In the genomic region with DNA sequence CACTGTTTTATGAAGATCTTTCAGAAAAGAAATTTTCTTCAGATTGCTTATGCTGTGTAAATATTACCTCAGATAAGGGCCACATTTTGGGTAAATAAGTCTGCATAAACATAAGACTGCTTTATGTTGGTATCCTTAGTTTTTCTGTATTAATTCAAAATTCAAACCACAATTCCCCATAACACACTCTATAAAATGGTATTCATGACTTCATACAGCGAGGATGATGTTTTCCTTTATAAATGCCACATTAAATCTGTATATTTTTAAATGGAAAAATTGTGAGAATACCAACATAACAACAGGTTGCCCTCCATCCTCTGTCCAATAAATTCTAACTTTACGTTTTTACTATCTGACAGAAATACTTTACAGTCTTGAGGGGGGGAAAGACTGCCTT, we compare ENCODE assay signal across 1 cellular context.
TF ChIP-seq lines count a peak whose summit lies in the region.

No MANE protein-coding gene starts in this region.

TF ChIP-seq in HEK293, 187 proteins besides CTCF, POLR2A, EP300 and RAD21 (continued from another document):
- TF ChIP-seq, protein P1, sequence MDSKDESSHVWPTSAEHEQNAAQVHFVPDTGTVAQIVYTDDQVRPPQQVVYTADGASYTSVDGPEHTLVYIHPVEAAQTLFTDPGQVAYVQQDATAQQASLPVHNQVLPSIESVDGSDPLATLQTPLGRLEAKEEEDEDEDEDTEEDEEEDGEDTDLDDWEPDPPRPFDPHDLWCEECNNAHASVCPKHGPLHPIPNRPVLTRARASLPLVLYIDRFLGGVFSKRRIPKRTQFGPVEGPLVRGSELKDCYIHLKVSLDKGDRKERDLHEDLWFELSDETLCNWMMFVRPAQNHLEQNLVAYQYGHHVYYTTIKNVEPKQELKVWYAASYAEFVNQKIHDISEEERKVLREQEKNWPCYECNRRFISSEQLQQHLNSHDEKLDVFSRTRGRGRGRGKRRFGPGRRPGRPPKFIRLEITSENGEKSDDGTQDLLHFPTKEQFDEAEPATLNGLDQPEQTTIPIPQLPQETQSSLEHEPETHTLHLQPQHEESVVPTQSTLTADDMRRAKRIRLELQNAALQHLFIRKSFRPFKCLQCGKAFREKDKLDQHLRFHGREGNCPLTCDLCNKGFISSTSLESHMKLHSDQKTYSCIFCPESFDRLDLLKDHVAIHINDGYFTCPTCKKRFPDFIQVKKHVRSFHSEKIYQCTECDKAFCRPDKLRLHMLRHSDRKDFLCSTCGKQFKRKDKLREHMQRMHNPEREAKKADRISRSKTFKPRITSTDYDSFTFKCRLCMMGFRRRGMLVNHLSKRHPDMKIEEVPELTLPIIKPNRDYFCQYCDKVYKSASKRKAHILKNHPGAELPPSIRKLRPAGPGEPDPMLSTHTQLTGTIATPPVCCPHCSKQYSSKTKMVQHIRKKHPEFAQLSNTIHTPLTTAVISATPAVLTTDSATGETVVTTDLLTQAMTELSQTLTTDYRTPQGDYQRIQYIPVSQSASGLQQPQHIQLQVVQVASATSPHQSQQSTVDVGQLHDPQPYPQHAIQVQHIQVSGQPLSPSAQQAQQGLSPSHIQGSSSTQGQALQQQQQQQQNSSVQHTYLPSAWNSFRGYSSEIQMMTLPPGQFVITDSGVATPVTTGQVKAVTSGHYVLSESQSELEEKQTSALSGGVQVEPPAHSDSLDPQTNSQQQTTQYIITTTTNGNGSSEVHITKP (tag by site-specific recombination; IDR thresholded peaks at IDR 0.05), result no peak
- TF ChIP-seq KLF7 (tag by site-specific recombination; IDR thresholded peaks at IDR 0.05; ENCODE audit: borderline replicate concordance), result no peak
- TF ChIP-seq FEZF1 (tag by site-specific recombination; IDR thresholded peaks at IDR 0.05), result peak; percentile 44; the same call in 1 of the 2 replicates
- TF ChIP-seq ZNF121 (tag by site-specific recombination; IDR thresholded peaks at IDR 0.05), result no peak
- TF ChIP-seq, protein P2, sequence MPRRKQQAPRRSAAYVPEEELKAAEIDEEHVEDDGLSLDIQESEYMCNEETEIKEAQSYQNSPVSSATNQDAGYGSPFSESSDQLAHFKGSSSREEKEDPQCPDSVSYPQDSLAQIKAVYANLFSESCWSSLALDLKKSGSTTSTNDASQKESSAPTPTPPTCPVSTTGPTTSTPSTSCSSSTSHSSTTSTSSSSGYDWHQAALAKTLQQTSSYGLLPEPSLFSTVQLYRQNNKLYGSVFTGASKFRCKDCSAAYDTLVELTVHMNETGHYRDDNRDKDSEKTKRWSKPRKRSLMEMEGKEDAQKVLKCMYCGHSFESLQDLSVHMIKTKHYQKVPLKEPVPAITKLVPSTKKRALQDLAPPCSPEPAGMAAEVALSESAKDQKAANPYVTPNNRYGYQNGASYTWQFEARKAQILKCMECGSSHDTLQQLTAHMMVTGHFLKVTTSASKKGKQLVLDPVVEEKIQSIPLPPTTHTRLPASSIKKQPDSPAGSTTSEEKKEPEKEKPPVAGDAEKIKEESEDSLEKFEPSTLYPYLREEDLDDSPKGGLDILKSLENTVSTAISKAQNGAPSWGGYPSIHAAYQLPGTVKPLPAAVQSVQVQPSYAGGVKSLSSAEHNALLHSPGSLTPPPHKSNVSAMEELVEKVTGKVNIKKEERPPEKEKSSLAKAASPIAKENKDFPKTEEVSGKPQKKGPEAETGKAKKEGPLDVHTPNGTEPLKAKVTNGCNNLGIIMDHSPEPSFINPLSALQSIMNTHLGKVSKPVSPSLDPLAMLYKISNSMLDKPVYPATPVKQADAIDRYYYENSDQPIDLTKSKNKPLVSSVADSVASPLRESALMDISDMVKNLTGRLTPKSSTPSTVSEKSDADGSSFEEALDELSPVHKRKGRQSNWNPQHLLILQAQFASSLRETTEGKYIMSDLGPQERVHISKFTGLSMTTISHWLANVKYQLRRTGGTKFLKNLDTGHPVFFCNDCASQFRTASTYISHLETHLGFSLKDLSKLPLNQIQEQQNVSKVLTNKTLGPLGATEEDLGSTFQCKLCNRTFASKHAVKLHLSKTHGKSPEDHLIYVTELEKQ (tag by site-specific recombination; IDR thresholded peaks at IDR 0.05; ENCODE audit: borderline replicate concordance), result no peak
- TF ChIP-seq ZSCAN18 (tag by site-specific recombination; IDR thresholded peaks at IDR 0.05), result no peak
- no peak for TF ChIP-seq KLF9 (tag by site-specific recombination; IDR thresholded peaks at IDR 0.05; ENCODE audit: low read depth)
- TF ChIP-seq ZSCAN16 (tag by site-specific recombination; IDR thresholded peaks at IDR 0.05), result no peak
- TF ChIP-seq OSR2 (tag by site-specific recombination; IDR thresholded peaks at IDR 0.05), result peak; percentile 53; the same call in 1 of the 2 replicates
- no peak for TF ChIP-seq ZFP3 (tag by site-specific recombination; IDR thresholded peaks at IDR 0.05; ENCODE audit: low read depth)
- TF ChIP-seq, protein P3, sequence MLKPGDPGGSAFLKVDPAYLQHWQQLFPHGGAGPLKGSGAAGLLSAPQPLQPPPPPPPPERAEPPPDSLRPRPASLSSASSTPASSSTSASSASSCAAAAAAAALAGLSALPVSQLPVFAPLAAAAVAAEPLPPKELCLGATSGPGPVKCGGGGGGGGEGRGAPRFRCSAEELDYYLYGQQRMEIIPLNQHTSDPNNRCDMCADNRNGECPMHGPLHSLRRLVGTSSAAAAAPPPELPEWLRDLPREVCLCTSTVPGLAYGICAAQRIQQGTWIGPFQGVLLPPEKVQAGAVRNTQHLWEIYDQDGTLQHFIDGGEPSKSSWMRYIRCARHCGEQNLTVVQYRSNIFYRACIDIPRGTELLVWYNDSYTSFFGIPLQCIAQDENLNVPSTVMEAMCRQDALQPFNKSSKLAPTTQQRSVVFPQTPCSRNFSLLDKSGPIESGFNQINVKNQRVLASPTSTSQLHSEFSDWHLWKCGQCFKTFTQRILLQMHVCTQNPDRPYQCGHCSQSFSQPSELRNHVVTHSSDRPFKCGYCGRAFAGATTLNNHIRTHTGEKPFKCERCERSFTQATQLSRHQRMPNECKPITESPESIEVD (tag by site-specific recombination; IDR thresholded peaks at IDR 0.05), result peak; percentile 86
- TF ChIP-seq ZNF48 (tag by site-specific recombination; IDR thresholded peaks at IDR 0.05), result no peak
- no peak for TF ChIP-seq YY1 (tag by site-specific recombination; IDR thresholded peaks at IDR 0.05)
- TF ChIP-seq KLF16 (tag by site-specific recombination; IDR thresholded peaks at IDR 0.05), result no peak
- TF ChIP-seq ZNF521 (tag by site-specific recombination; IDR thresholded peaks at IDR 0.05), result no peak
- TF ChIP-seq ZNF398 (tag by site-specific recombination; IDR thresholded peaks at IDR 0.05), result no peak
TF ChIP-seq in HEK293: peak in this region for 6.
